Comparison of ENCODE assay signal across 16 cellular contexts in genomic region chr21:46001821-46002681, GRCh38. TPM values are rescaled to one million over a fixed set of nuclear protein-coding genes. Genes with fewer than 3 reads are reported as not detected.
DNase-seq lines count a peak whose midpoint lies in the region; ATAC-seq, FAIRE-seq and TF ChIP-seq lines count a peak whose summit lies in the region.
"Had no signal": no experiment of that assay in that cellular context is flagged by ENCODE, and none has a peak within 500 bp of the region (broad histone marks: within the 10 kb centered on the region; RNA-seq: fewer than 3 reads in every experiment).

No MANE protein-coding gene starts in this region.

- H3K27ac Mint-ChIP-seq in activated naive CD8-positive, alpha-beta T cell treated with anti-CD3 and anti-CD28 coated beads, Interleukin-2, amount 10 ng/mL, durations not matched to agents 7 days and 5 days = no peak overlapping the region
- H3K27ac Mint-ChIP-seq in activated naive CD8-positive, alpha-beta T cell treated with anti-CD3 and anti-CD28 coated beads, Interleukin-2, amount 50 U/mL, for 24 hours = no peak overlapping the region
- H3K27ac Mint-ChIP-seq in endodermal cell = no peak overlapping the region
- H3K27ac Mint-ChIP-seq: activated CD4-positive, alpha-beta T cell treated with anti-CD3 and anti-CD28 coated beads, Interleukin-2, amount 10 ng/mL, durations not matched to agents 7 days and 5 days; nephron had no signal

- H3K14ac ChIP-seq in trophoblast cell (ENCODE audit: low read length) = no peak overlapping the region

- H3K4me3 ChIP-seq in endodermal cell (ENCODE audit: low read length) (no peak overlapping the region), vagina (no peak overlapping the region), trophoblast cell (ENCODE audit: low read depth, low read length) (no peak overlapping the region)
- H3K4me3 ChIP-seq: skin epidermis had no signal

- intact Hi-C loops in vagina (cut with DNase I) = no loop called here

- no peaks in the 10 kb centered on the region for H3K9me3 Mint-ChIP-seq in activated naive CD8-positive, alpha-beta T cell treated with anti-CD3 and anti-CD28 coated beads, Interleukin-2, amount 10 ng/mL, durations not matched to agents 7 days and 5 days
- no peaks in the 10 kb centered on the region for H3K9me3 Mint-ChIP-seq in activated naive CD8-positive, alpha-beta T cell treated with anti-CD3 and anti-CD28 coated beads, Interleukin-2, amount 50 U/mL, for 24 hours
- H3K9me3 Mint-ChIP-seq in endodermal cell = no peaks in the 10 kb centered on the region

- no peak overlapping the region for H3K18ac ChIP-seq in trophoblast cell (ENCODE audit: low read length)

- no peak overlapping the region for H3K9ac ChIP-seq in endodermal cell (ENCODE audit: extremely low read depth, low read length, poor library complexity, severe bottlenecking)
- H3K9ac ChIP-seq in trophoblast cell (ENCODE audit: low read length) = no peak overlapping the region

- H3K36me3 ChIP-seq in endodermal cell (ENCODE audit: control insufficient read depth, insufficient read depth, low read length) = no peaks in the 10 kb centered on the region
- H3K36me3 ChIP-seq in vagina = peaks cover 6 to 51% of the 10 kb centered on the region in 2 donors
- H3K36me3 ChIP-seq in trophoblast cell (ENCODE audit: control insufficient read depth in 1 of 2, insufficient read depth in 2 of 2, low read length in 2 of 2) = peaks cover 9 to 12% of the 10 kb centered on the region in 2 experiments

- H2AK5ac ChIP-seq in trophoblast cell (ENCODE audit: low read length) = no peak overlapping the region

- no peak overlapping the region for H3K23ac ChIP-seq in trophoblast cell (ENCODE audit: low read length)

- H3K27me3 ChIP-seq in endodermal cell (ENCODE audit: control insufficient read depth, insufficient read depth, low read length, poor library complexity, severe bottlenecking) (no peaks in the 10 kb centered on the region), vagina (no peaks in the 10 kb centered on the region), trophoblast cell (ENCODE audit: insufficient read depth, low read length) (no peaks in the 10 kb centered on the region)

- H2BK5ac ChIP-seq in trophoblast cell (ENCODE audit: low read depth, low read length, poor library complexity) = no peak overlapping the region

- DNase-seq in activated naive CD8-positive, alpha-beta T cell treated with anti-CD3 and anti-CD28 coated beads, Interleukin-2, amount 10 ng/mL, durations not matched to agents 7 days and 5 days = peak; percentile 20
- no peak for DNase-seq in activated naive CD8-positive, alpha-beta T cell treated with anti-CD3 and anti-CD28 coated beads, Interleukin-2, amount 50 U/mL, for 24 hours
- DNase-seq in endodermal cell (peak; percentile 39), mucosa of gallbladder (ENCODE audit: low spot score) (peak; percentile 9), vagina (ENCODE audit: extremely low spot score in 2 of 2) (peak; percentile 83 to 94), urothelium cell line (ENCODE audit: low spot score) (no peak), SIG-M5 (lab: John Stamatoyannopoulos, UW) (no peak), trophoblast cell (no peak)
- DNase-seq: activated CD4-positive, alpha-beta T cell treated with anti-CD3 and anti-CD28 coated beads, Interleukin-2, amount 10 ng/mL, durations not matched to agents 7 days and 5 days; Calu3; GOT3; NCI-H2029; NCI-H526 treated with DMSO at 0.1 percent for 48 hours had no signal

- no peak overlapping the region for H4K8ac ChIP-seq in trophoblast cell (ENCODE audit: low read depth, low read length)

- no peak overlapping the region for H3K4me2 ChIP-seq in trophoblast cell (ENCODE audit: low read length)

- H4K91ac ChIP-seq in trophoblast cell (ENCODE audit: low read depth, low read length) = no peak overlapping the region

- no peaks in the 10 kb centered on the region for H3K4me1 Mint-ChIP-seq in activated naive CD8-positive, alpha-beta T cell treated with anti-CD3 and anti-CD28 coated beads, Interleukin-2, amount 10 ng/mL, durations not matched to agents 7 days and 5 days
- H3K4me1 Mint-ChIP-seq in activated naive CD8-positive, alpha-beta T cell treated with anti-CD3 and anti-CD28 coated beads, Interleukin-2, amount 50 U/mL, for 24 hours = no peaks in the 10 kb centered on the region
- H3K4me1 Mint-ChIP-seq in endodermal cell = no peaks in the 10 kb centered on the region
- H3K4me1 Mint-ChIP-seq: activated CD4-positive, alpha-beta T cell treated with anti-CD3 and anti-CD28 coated beads, Interleukin-2, amount 10 ng/mL, durations not matched to agents 7 days and 5 days; nephron had no signal

- H2AFZ ChIP-seq in trophoblast cell (ENCODE audit: insufficient read depth, low read length, poor library complexity) = no peak overlapping the region

- POLR2A ChIA-PET in activated naive CD8-positive, alpha-beta T cell treated with anti-CD3 and anti-CD28 coated beads, Interleukin-2, amount 10 ng/mL, durations not matched to agents 7 days and 5 days (lab: Charles Lee) = no interaction called here

- H2BK12ac ChIP-seq in trophoblast cell (ENCODE audit: low read length) = no peak overlapping the region

- no peaks in the 10 kb centered on the region for H3K79me2 ChIP-seq in trophoblast cell (ENCODE audit: control insufficient read depth, insufficient read depth, low read length, poor library complexity)

- no peak for ATAC-seq in activated naive CD8-positive, alpha-beta T cell treated with anti-CD3 and anti-CD28 coated beads, Interleukin-2, amount 10 ng/mL, durations not matched to agents 7 days and 5 days (ENCODE audit: low read depth)
- no peak for ATAC-seq in activated naive CD8-positive, alpha-beta T cell treated with anti-CD3 and anti-CD28 coated beads, Interleukin-2, amount 50 U/mL, for 24 hours

- H4K12ac ChIP-seq in trophoblast cell (ENCODE audit: low read depth, low read length) = no peak overlapping the region

- no peak for TF ChIP-seq POLR2A in vagina (IDR thresholded peaks at IDR 0.05)

- no peaks in the 10 kb centered on the region for H3K9me3 ChIP-seq in endodermal cell (ENCODE audit: control insufficient read depth, low read length)
- H3K9me3 ChIP-seq in vagina = no peaks in the 10 kb centered on the region
- peaks cover 2% of the 10 kb centered on the region for H3K9me3 ChIP-seq in trophoblast cell (ENCODE audit: insufficient read depth, low read depth, low read length)

- no peaks in the 10 kb centered on the region for H3K36me3 Mint-ChIP-seq in activated naive CD8-positive, alpha-beta T cell treated with anti-CD3 and anti-CD28 coated beads, Interleukin-2, amount 10 ng/mL, durations not matched to agents 7 days and 5 days
- H3K36me3 Mint-ChIP-seq in activated naive CD8-positive, alpha-beta T cell treated with anti-CD3 and anti-CD28 coated beads, Interleukin-2, amount 50 U/mL, for 24 hours (ENCODE audit: low read depth) = no peaks in the 10 kb centered on the region
- H3K36me3 Mint-ChIP-seq in endodermal cell (ENCODE audit: low read depth) = peaks cover 26% of the 10 kb centered on the region

- H3K4me1 ChIP-seq in endodermal cell (ENCODE audit: control insufficient read depth, insufficient read depth, low read length) = no peaks in the 10 kb centered on the region
- H3K4me1 ChIP-seq in vagina = no peaks in the 10 kb centered on the region
- no peaks in the 10 kb centered on the region for H3K4me1 ChIP-seq in trophoblast cell (ENCODE audit: control insufficient read depth in 1 of 2, insufficient read depth in 2 of 2, low read length in 2 of 2)

- H3K27ac ChIP-seq in endodermal cell (ENCODE audit: low read depth, low read length) (no peak overlapping the region), vagina (no peak overlapping the region), trophoblast cell (ENCODE audit: low read depth, low read length) (no peak overlapping the region)
- H3K27ac ChIP-seq: skin epidermis had no signal

- no peak overlapping the region for H3K4me3 Mint-ChIP-seq in activated naive CD8-positive, alpha-beta T cell treated with anti-CD3 and anti-CD28 coated beads, Interleukin-2, amount 10 ng/mL, durations not matched to agents 7 days and 5 days
- H3K4me3 Mint-ChIP-seq in activated naive CD8-positive, alpha-beta T cell treated with anti-CD3 and anti-CD28 coated beads, Interleukin-2, amount 50 U/mL, for 24 hours = no peak overlapping the region
- no peak overlapping the region for H3K4me3 Mint-ChIP-seq in endodermal cell
- H3K4me3 Mint-ChIP-seq: activated CD4-positive, alpha-beta T cell treated with anti-CD3 and anti-CD28 coated beads, Interleukin-2, amount 10 ng/mL, durations not matched to agents 7 days and 5 days; nephron had no signal

- TF ChIP-seq CTCF in endodermal cell (conservative IDR thresholded peaks at IDR 0.05) = no peak
- no peak for TF ChIP-seq CTCF in vagina (IDR thresholded peaks at IDR 0.05)

- no peaks in the 10 kb centered on the region for H3K27me3 Mint-ChIP-seq in activated naive CD8-positive, alpha-beta T cell treated with anti-CD3 and anti-CD28 coated beads, Interleukin-2, amount 10 ng/mL, durations not matched to agents 7 days and 5 days
- no peaks in the 10 kb centered on the region for H3K27me3 Mint-ChIP-seq in activated naive CD8-positive, alpha-beta T cell treated with anti-CD3 and anti-CD28 coated beads, Interleukin-2, amount 50 U/mL, for 24 hours
- H3K27me3 Mint-ChIP-seq in endodermal cell (ENCODE audit: insufficient read depth) = no peaks in the 10 kb centered on the region
- H3K27me3 Mint-ChIP-seq: activated CD4-positive, alpha-beta T cell treated with anti-CD3 and anti-CD28 coated beads, Interleukin-2, amount 10 ng/mL, durations not matched to agents 7 days and 5 days had no signal

- WGBS in endodermal cell (ENCODE audit: insufficient coverage in 1 of 2, insufficient read length in 1 of 2), 2 experiments = 94 to 96% methylated on average over 49 to 51 of the region's 51 CpGs
- WGBS in trophoblast cell (ENCODE audit: extremely low coverage, insufficient coverage, insufficient read length) = no CpG with 5 or more reads among the region's 51 CpGs

- H2BK120ac ChIP-seq in trophoblast cell (ENCODE audit: insufficient read depth, low read length, poor library complexity) = no peak overlapping the region

- no peak for FAIRE-seq in urothelium cell line (lab: Jason Lieb, UNC)
- FAIRE-seq: bronchial epithelial cell had no signal

- no peaks in the 10 kb centered on the region for H3K79me1 ChIP-seq in trophoblast cell (ENCODE audit: low read length)

- H3K4ac ChIP-seq in trophoblast cell (ENCODE audit: low read depth, low read length) = no peak overlapping the region

RNA-seq across cellular contexts. Expression of gene COL6A1, which starts 20.5 kb away (rescaled TPM):
- total RNA-seq in activated naive CD8-positive, alpha-beta T cell treated with anti-CD3 and anti-CD28 coated beads, Interleukin-2, amount 10 ng/mL, durations not matched to agents 7 days and 5 days = 1 to 10 TPM; 3.5 to 3.8 TPM
- total RNA-seq in endodermal cell = 100 to 1,000 TPM; 232 to 407 TPM
- polyA plus RNA-seq in endodermal cell (2013, experiment 1 of 2) = 172 TPM
- 154 TPM for polyA plus RNA-seq in endodermal cell (2013, experiment 2 of 2)
- 583 TPM for total RNA-seq in mucosa of gallbladder
- total RNA-seq in vagina = 520 TPM
- 53.0 and 55.7 TPM in 2 replicates for polyA plus RNA-seq in trophoblast cell (2013)

Comparison
In these comparisons a context has a peak if more than half of its experiments do, and no peak if none do; other contexts are left out.
1. DNase-seq: peak in activated naive CD8-positive, alpha-beta T cell treated with anti-CD3 and anti-CD28 coated beads, Interleukin-2, amount 10 ng/mL, durations not matched to agents 7 days and 5 days (single experiment), endodermal cell (single experiment), mucosa of gallbladder (single experiment) and vagina (2 of 2); none in activated naive CD8-positive, alpha-beta T cell treated with anti-CD3 and anti-CD28 coated beads, Interleukin-2, amount 50 U/mL, for 24 hours (single experiment), urothelium cell line (single experiment), SIG-M5 (single experiment) and trophoblast cell (0 of 2).
2. RNA of gene COL6A1, which starts 20.5 kb away (total RNA-seq): 583 TPM in mucosa of gallbladder (single experiment), 520 TPM in vagina (single experiment) and 232 to 407 TPM in endodermal cell; 3.5 to 3.8 TPM in activated naive CD8-positive, alpha-beta T cell treated with anti-CD3 and anti-CD28 coated beads, Interleukin-2, amount 10 ng/mL, durations not matched to agents 7 days and 5 days; every median in the first group is over 10 times any median in the second.